21 cellular contexts compared by ENCODE assay signal in the genomic region with DNA sequence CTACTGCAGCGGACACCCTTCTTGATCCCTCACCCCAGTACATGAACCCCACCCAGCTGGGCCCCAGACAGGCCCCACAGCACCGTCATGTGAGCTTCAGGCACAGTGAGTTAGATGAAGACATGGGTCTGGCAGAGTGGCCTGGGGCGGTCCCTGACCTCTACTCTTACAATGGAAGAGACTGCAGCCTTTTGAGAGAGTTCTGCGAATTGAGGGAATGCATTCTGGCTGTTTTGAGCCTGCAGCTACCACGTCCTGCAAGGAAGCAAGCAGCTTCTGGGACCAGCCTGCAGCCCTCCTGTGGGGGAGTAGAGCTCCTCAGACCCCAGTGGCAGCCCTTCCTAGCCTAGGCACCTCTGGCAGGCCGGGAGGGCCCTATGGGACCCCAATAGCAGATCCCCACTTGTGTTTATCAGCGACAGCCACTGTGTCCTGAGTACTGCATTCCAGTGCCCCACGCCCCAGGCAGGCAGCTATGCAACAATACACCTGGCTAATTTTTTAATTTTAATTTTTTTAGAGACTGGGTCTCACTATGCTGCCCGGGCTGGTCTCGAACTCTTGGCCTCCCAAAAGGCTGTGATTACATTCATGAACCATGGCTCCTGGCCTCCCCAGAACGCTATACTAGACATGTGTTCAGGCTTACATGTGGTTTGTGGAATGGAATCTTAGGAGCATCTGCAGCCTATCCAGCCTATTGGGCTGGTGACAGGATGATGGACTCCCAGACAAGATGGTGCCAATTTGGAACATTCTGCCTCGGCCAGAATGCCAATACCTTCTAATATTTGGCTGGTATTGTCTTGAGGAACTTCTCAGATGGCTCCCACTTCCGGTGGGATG. TPM values are rescaled to one million over a fixed set of nuclear protein-coding genes. Genes with fewer than 3 reads are reported as not detected.
A peak's percentile ranks its signal among the peaks of the same experiment; 100 is the strongest.
DNase-seq lines count a peak whose midpoint lies in the region; ATAC-seq and TF ChIP-seq lines count a peak whose summit lies in the region.
"Had no signal": no experiment of that assay in that cellular context is flagged by ENCODE, and none has a peak within 500 bp of the region (broad histone marks: within the 10 kb centered on the region; RNA-seq: fewer than 3 reads in every experiment).

No MANE protein-coding gene starts in this region.

- H3K27me3 Mint-ChIP-seq in stimulated activated naive CD8-positive, alpha-beta T cell treated with anti-CD3 and anti-CD28 coated beads, Interleukin-15, amount 100 ng/mL, for 72 hours, result peaks cover 20% of the 10 kb centered on the region
- peaks cover 71% of the 10 kb centered on the region for H3K27me3 Mint-ChIP-seq in nephron progenitor cell (ENCODE audit: low read depth, poor library complexity)

- intact Hi-C loops in sigmoid colon (cut with DNase I), result no loop called here

- no peak overlapping the region for H3K27ac ChIP-seq in sigmoid colon
- H3K27ac ChIP-seq: foreskin keratinocyte, WERI-Rb-1 had no signal

- TF ChIP-seq EP300 in sigmoid colon (IDR thresholded peaks at IDR 0.05), result no peak

- H3K4me1 Mint-ChIP-seq in stimulated activated naive CD8-positive, alpha-beta T cell treated with anti-CD3 and anti-CD28 coated beads, Interleukin-15, amount 100 ng/mL, for 72 hours, result peaks cover 28% of the 10 kb centered on the region
- peaks cover 32% of the 10 kb centered on the region for H3K4me1 Mint-ChIP-seq in nephron progenitor cell

- peak overlapping the region; percentile 62 to 79 for H3K4me3 Mint-ChIP-seq in stimulated activated naive CD8-positive, alpha-beta T cell treated with anti-CD3 and anti-CD28 coated beads, Interleukin-15, amount 100 ng/mL, for 72 hours
- peak overlapping the region; percentile 74 for H3K4me3 Mint-ChIP-seq in nephron progenitor cell

- no peaks in the 10 kb centered on the region for H3K9me3 ChIP-seq in sigmoid colon

- WGBS in sigmoid colon, 2 donors, result 84 to 86% methylated on average over 13 of the region's 13 CpGs

- peaks cover 0 to 22% (median 10%) of the 10 kb centered on the region in 4 donors for H3K4me1 ChIP-seq in sigmoid colon
- H3K4me1 ChIP-seq: foreskin keratinocyte had no signal

- H3K36me3 ChIP-seq in sigmoid colon, result no peaks in the 10 kb centered on the region
- H3K36me3 ChIP-seq: WERI-Rb-1 had no signal

- no peak for TF ChIP-seq POLR2A in sigmoid colon (IDR thresholded peaks at IDR 0.05)

- no peak for DNase-seq in stimulated activated naive CD8-positive, alpha-beta T cell treated with anti-CD3 and anti-CD28 coated beads, Interleukin-15, amount 100 ng/mL, for 72 hours
- DNase-seq in stimulated activated naive CD8-positive, alpha-beta T cell treated with anti-CD3 and anti-CD28 coated beads, Interleukin-15, Interleukin-2, amounts not matched to agents 100 U/mL and 50 U/mL, for 24 hours, result no peak
- DNase-seq in nephron progenitor cell (no peak), sigmoid colon (no peak), AG08396 (ENCODE audit: low spot score) (no peak)
- DNase-seq: activated gamma-delta T cell treated with Interleukin-2 at 50 U/mL for 16 hours; effector memory CD8-positive, alpha-beta T cell; foreskin keratinocyte; NCI-H187; NCI-H524 treated with DMSO at 0.1 percent for 48 hours; WERI-Rb-1 had no signal

- no peaks in the 10 kb centered on the region for H3K9me3 Mint-ChIP-seq in stimulated activated naive CD8-positive, alpha-beta T cell treated with anti-CD3 and anti-CD28 coated beads, Interleukin-15, amount 100 ng/mL, for 72 hours
- peaks cover 14% of the 10 kb centered on the region for H3K9me3 Mint-ChIP-seq in nephron progenitor cell
- H3K9me3 Mint-ChIP-seq: effector memory CD8-positive, alpha-beta T cell had no signal

- TF ChIP-seq CTCF in nephron progenitor cell (IDR thresholded peaks at IDR 0.05), result no peak
- no peak for TF ChIP-seq CTCF in sigmoid colon (IDR thresholded peaks at IDR 0.05)

- no peaks in the 10 kb centered on the region for H3K36me3 Mint-ChIP-seq in nephron progenitor cell (ENCODE audit: low read depth)

- H3K4me3 ChIP-seq in sigmoid colon, result no peak overlapping the region

- H3K27ac Mint-ChIP-seq in stimulated activated naive CD8-positive, alpha-beta T cell treated with anti-CD3 and anti-CD28 coated beads, Interleukin-15, amount 100 ng/mL, for 72 hours, result peak overlapping the region in 1 of 2 donors; percentile 12
- no peak overlapping the region for H3K27ac Mint-ChIP-seq in nephron progenitor cell
- H3K27ac Mint-ChIP-seq: effector memory CD8-positive, alpha-beta T cell had no signal

- ATAC-seq in stimulated activated naive CD8-positive, alpha-beta T cell treated with anti-CD3 and anti-CD28 coated beads, Interleukin-15, amount 100 ng/mL, for 72 hours, result no peak
- no peak for ATAC-seq in stimulated activated naive CD8-positive, alpha-beta T cell treated with anti-CD3 and anti-CD28 coated beads, Interleukin-15, Interleukin-2, amounts not matched to agents 100 U/mL and 50 U/mL, for 24 hours
- ATAC-seq in esophagus mucosa (peak; percentile 2), HG03442 (IDR thresholded peaks at IDR 0.05; ENCODE audit: unreplicated experiment) (no peak), GM21423 (IDR thresholded peaks at IDR 0.05; ENCODE audit: unreplicated experiment) (no peak)

- H3K27me3 ChIP-seq in sigmoid colon, result peaks cover 4 to 41% (median 31%) of the 10 kb centered on the region in 3 donors

RNA-seq across cellular contexts. Expression of a gene that starts 0.7 kb away (rescaled TPM):
- total RNA-seq in esophagus mucosa (4.2 TPM), sigmoid colon (under 1 TPM in 3 of 4 donors, not detected in 1; 0.16 to 0.71 (median 0.41) TPM)
- polyA plus RNA-seq in sigmoid colon, result 1 to 10 TPM in 2 of 3 donors, under 1 TPM in 1; 0.46 to 2.6 (median 1.2) TPM
- total RNA-seq: M059J, pulmonary artery endothelial cell had no signal

RNA-seq across cellular contexts. Expression of a gene that starts 12.7 kb away (rescaled TPM):
- total RNA-seq in esophagus mucosa, result 0.20 TPM
- total RNA-seq in sigmoid colon, result not detected
- under 1 TPM in 2 of 3 donors, not detected in 1; under 0.01 to 0.06 TPM for polyA plus RNA-seq in sigmoid colon
- total RNA-seq: activated CD8-positive, alpha-beta memory T cell treated with anti-CD3 and anti-CD28 coated beads for 36 hours; bronchial epithelial cell; foreskin keratinocyte; kidney epithelial cell; M059J; mucosa of gallbladder; pulmonary artery endothelial cell; temporal lobe had no signal
- polyA plus RNA-seq: foreskin keratinocyte had no signal

RNA-seq across cellular contexts. Expression of a gene that starts 18.1 kb away (rescaled TPM):
- total RNA-seq in esophagus mucosa (0.64 TPM), sigmoid colon (1 to 10 TPM; 1.1 to 2.0 (median 1.3) TPM)
- polyA plus RNA-seq in sigmoid colon, result under 1 TPM in 2 of 3 donors, not detected in 1; under 0.01 to 0.77 TPM
- total RNA-seq: kidney epithelial cell had no signal

RNA-seq across cellular contexts. Expression of a gene that starts 31.1 kb away (rescaled TPM):
- total RNA-seq in esophagus mucosa (13.3 TPM), sigmoid colon (10 to 100 TPM; 39.2 to 59.4 (median 45.4) TPM)
- polyA plus RNA-seq in sigmoid colon, result 10 to 100 TPM; 19.9 to 32.0 (median 22.2) TPM

RNA-seq across cellular contexts. Expression of a gene that starts 51.0 kb away (rescaled TPM):
- total RNA-seq in esophagus mucosa, result 26.3 TPM
- total RNA-seq in sigmoid colon, result 10 to 100 TPM; 30.8 to 50.4 (median 35.8) TPM
- 10 to 100 TPM; 10.2 to 40.5 (median 12.5) TPM for polyA plus RNA-seq in sigmoid colon
